In the genomic region with DNA sequence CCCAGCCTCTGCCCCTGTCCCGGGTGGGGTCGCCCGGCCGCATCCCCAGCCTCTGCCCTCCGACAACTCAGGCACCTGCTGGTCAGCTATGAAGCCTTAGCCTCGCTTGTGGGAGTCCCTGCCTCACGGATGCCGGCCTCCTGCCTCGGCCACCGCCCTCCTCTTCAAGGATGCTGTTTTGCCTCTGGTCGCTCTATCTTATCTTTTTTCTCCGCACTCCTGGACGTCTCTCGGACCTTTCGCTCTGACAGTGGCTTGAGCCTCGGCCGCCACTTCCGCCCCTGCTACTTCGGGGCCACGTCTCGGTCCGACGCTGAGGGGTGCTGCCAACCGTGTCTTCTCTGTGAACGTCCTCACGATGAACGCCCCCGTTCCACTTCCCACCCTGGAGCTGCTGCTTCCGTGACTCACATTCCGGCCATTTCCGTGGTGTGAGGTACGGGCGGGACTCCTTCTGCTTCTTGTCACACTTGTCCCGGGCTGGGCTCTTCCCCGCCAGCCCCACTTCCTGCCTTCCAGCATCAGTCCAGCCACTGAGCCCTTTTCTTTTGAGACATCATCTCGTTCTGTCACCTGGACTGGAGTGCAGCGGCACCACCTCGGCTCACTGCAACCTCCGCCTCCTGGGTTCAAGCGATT, we compare ENCODE assay signal across 24 cellular contexts. TPM values are rescaled to one million over a fixed set of nuclear protein-coding genes. Genes with fewer than 3 reads are reported as not detected.
A peak's percentile ranks its signal among the peaks of the same experiment; 100 is the strongest.
DNase-seq lines count a peak whose midpoint lies in the region; ATAC-seq, FAIRE-seq and TF ChIP-seq lines count a peak whose summit lies in the region.
"Had no signal": no experiment of that assay in that cellular context is flagged by ENCODE, and none has a peak within 500 bp of the region (broad histone marks: within the 10 kb centered on the region; RNA-seq: fewer than 3 reads in every experiment).

No MANE protein-coding gene starts in this region.

- TF ChIP-seq CTCF in H1 (IDR thresholded peaks at IDR 0.05; ENCODE audit: control extremely low read depth in 1 of 3, insufficient read depth in 1 of 3, low read depth in 1 of 3, low read length in 3 of 3), result no peak

- peak; percentile 20 for FAIRE-seq in HTR-8/SVneo (lab: Jason Lieb, UNC)
- no peak for FAIRE-seq in H1 (lab: Jason Lieb, UNC)
- FAIRE-seq: G401.6, GM12892, GM18507 had no signal

- H2AFZ ChIP-seq in H1 (ENCODE audit: low read length) (no peak overlapping the region), neuronal stem cell (ENCODE audit: low read length) (no peak overlapping the region)

- H3K79me1 ChIP-seq in H1 (ENCODE audit: low read depth, low read length) (no peaks in the 10 kb centered on the region), neuronal stem cell (ENCODE audit: low read depth, low read length) (peaks cover 2% of the 10 kb centered on the region)

- H3K4me2 ChIP-seq in H1 (ENCODE audit: insufficient read depth in 1 of 2, low read depth in 2 of 2, low read length in 2 of 2), result no peak overlapping the region
- H3K4me2 ChIP-seq in neuronal stem cell (ENCODE audit: insufficient read depth, low read length, poor library complexity, severe bottlenecking), result no peak overlapping the region

- H3K27me3 ChIP-seq in H1 (replicated peaks in 1 of 4; ENCODE audit: control insufficient read depth in 3 of 4, extremely low read depth in 1 of 4, insufficient read depth in 3 of 4, low read length in 3 of 4), result peaks cover 0 to 32% (median 19%) of the 10 kb centered on the region in 4 experiments; a peak in 6 of 7 replicates
- H3K27me3 ChIP-seq in neuronal stem cell (ENCODE audit: control insufficient read depth in 3 of 3, insufficient read depth in 3 of 3, low read depth in 1 of 3, low read length in 3 of 3), result peaks cover 26 to 57% (median 45%) of the 10 kb centered on the region in 3 experiments
- H3K27me3 ChIP-seq: BE2C had no signal

- H3K18ac ChIP-seq in H1 (ENCODE audit: extremely low read depth, low read length) (no peak overlapping the region), neuronal stem cell (ENCODE audit: low read length) (peak overlapping the region; percentile 5)

- H3K9ac ChIP-seq in H1 (replicated peaks in 1 of 4; ENCODE audit: extremely low read depth in 1 of 4, low read depth in 3 of 4, low read length in 3 of 4) (no peak overlapping the region), neuronal stem cell (ENCODE audit: low read depth, low read length, poor library complexity) (no peak overlapping the region)

- no peak for TF ChIP-seq RAD21 in H1 (IDR thresholded peaks at IDR 0.05 in 1 of 2, conservative IDR thresholded peaks at IDR 0.05 in 1 of 2; ENCODE audit: low read depth in 2 of 2, low read length in 2 of 2)

- POLR2A ChIA-PET in H1 (lab: Charles Lee; ENCODE audit: partially characterized antibody), result no interaction called here

- no peak overlapping the region for H4K5ac ChIP-seq in H1 (ENCODE audit: insufficient read length, low read depth, low read length)

- H3K4ac ChIP-seq in H1 (replicated peaks; ENCODE audit: insufficient read length, low read depth, low read length), result no peak overlapping the region
- no peak overlapping the region for H3K4ac ChIP-seq in neuronal stem cell (ENCODE audit: low read length)

- H3K23ac ChIP-seq in H1 (ENCODE audit: insufficient read length), result no peak overlapping the region
- no peak overlapping the region for H3K23ac ChIP-seq in neuronal stem cell (ENCODE audit: low read depth, low read length, poor library complexity)

- H4K20me1 ChIP-seq in H1 (replicated peaks in 1 of 2; ENCODE audit: control insufficient read depth in 1 of 2, insufficient read depth in 2 of 2, low read length in 2 of 2), result no peaks in the 10 kb centered on the region

- 0 out of 2 replicates have a peak overlapping the region, but pooled peaks have one; percentile 17 for H2BK12ac ChIP-seq in H1 (ENCODE audit: low read depth, low read length)
- no peak overlapping the region for H2BK12ac ChIP-seq in neuronal stem cell (ENCODE audit: low read length)

- H2BK15ac ChIP-seq in H1 (ENCODE audit: low read length) (no peak overlapping the region), neuronal stem cell (ENCODE audit: low read length) (no peak overlapping the region)

- no peak overlapping the region for H4K8ac ChIP-seq in H1 (ENCODE audit: extremely low read depth, insufficient read depth, low read length)
- no peak overlapping the region for H4K8ac ChIP-seq in neuronal stem cell (ENCODE audit: low read depth, low read length)

- no peak overlapping the region for H3K56ac ChIP-seq in H1 (replicated peaks; ENCODE audit: insufficient read length, low read depth, low read length)

- ATAC-seq in GM21528 (IDR thresholded peaks at IDR 0.05; ENCODE audit: low FRiP score, unreplicated experiment), result no peak

- DNase-seq in 8988T (peak; percentile 87), HTR-8/SVneo (ENCODE audit: insufficient read length, low spot score) (no peak), H1 (ENCODE audit: low read depth in 1 of 2, low spot score in 2 of 2) (no peak), neuronal stem cell (ENCODE audit: low spot score) (no peak), HuH-7 (ENCODE audit: low spot score) (no peak), NCI-H526 (lab: John Stamatoyannopoulos, UW) (no peak)
- DNase-seq: BE2C; C1 segment of cervical spinal cord; CD4-positive, CD25-positive, alpha-beta regulatory T cell; CD8-positive, alpha-beta memory T cell; COR-L47; DMS 273 treated with DMSO at 0.1 percent for 48 hours; DMS53; DND-41; GOT3; H9; IMR-90; Karpas-422; KBM-7 had no signal

- H2BK5ac ChIP-seq in H1 (ENCODE audit: low read depth, low read length) (no peak overlapping the region), neuronal stem cell (ENCODE audit: low read length) (no peak overlapping the region)

- H3K27ac ChIP-seq in H1 (ENCODE audit: low read depth, low read length) (no peak overlapping the region), neuronal stem cell (replicated peaks; ENCODE audit: low read length) (no peak overlapping the region)
- H3K27ac ChIP-seq: 22Rv1 had no signal

- peaks cover 0 to 13% (median 2%) of the 10 kb centered on the region in 4 experiments; a peak in 2 of 7 replicates for H3K4me1 ChIP-seq in H1 (replicated peaks in 1 of 4; ENCODE audit: control insufficient read depth in 3 of 4, insufficient read depth in 4 of 4, low read length in 3 of 4)
- peaks cover 0 to 2% of the 10 kb centered on the region in 2 donors for H3K4me1 ChIP-seq in neuronal stem cell (ENCODE audit: control insufficient read depth in 2 of 2, insufficient read depth in 1 of 2, low read depth in 1 of 2, low read length in 2 of 2)

- 77% methylated on average over 32 of the region's 40 CpGs; no CpG with 5 or more reads in 1 of the 2 experiments for WGBS in H1 (ENCODE audit: extremely low coverage in 1 of 2, insufficient coverage in 1 of 2, insufficient read length in 1 of 2, insufficient replicate concordance in 2 of 2, low coverage in 1 of 2, low lambda C conversion rate in 2 of 2, missing lambda C conversion rate in 1 of 2), 2 experiments
- WGBS in neuronal stem cell (ENCODE audit: extremely low coverage in 2 of 2, insufficient read length in 2 of 2, insufficient replicate concordance in 1 of 2), 2 donors, result no CpG with 5 or more reads among the region's 40 CpGs

- no peak for TF ChIP-seq POLR2A in H1 (IDR thresholded peaks at IDR 0.05; ENCODE audit: control extremely low read depth in 1 of 2, low read depth in 2 of 2, low read length in 2 of 2)

- H3K4me3 ChIP-seq in H1 (ENCODE audit: extremely low read depth in 1 of 4, insufficient read depth in 2 of 4, low read depth in 3 of 4, low read length in 4 of 4) (no peak overlapping the region), neuronal stem cell (ENCODE audit: low read length in 2 of 2) (no peak overlapping the region)

- H2BK20ac ChIP-seq in H1 (ENCODE audit: low read length), result no peak overlapping the region

- H3K79me2 ChIP-seq in H1 (ENCODE audit: control insufficient read depth in 1 of 2, insufficient read depth in 2 of 2, low read length in 2 of 2), result no peaks in the 10 kb centered on the region

- no peak overlapping the region for H2BK120ac ChIP-seq in H1 (replicated peaks; ENCODE audit: low read depth, low read length)
- no peak overlapping the region for H2BK120ac ChIP-seq in neuronal stem cell (ENCODE audit: low read depth, low read length)

- H3K9me3 ChIP-seq in H1 (ENCODE audit: insufficient read depth in 2 of 2, low read depth in 1 of 2, low read length in 1 of 2), result no peaks in the 10 kb centered on the region
- no peaks in the 10 kb centered on the region for H3K9me3 ChIP-seq in neuronal stem cell (replicated peaks in 1 of 2; ENCODE audit: control insufficient read depth in 2 of 2, insufficient read depth in 1 of 2, low read depth in 1 of 2, low read length in 2 of 2)
- H3K9me3 ChIP-seq: BE2C had no signal

- CTCF ChIA-PET in H1 (lab: Charles Lee; ENCODE audit: partially characterized antibody), result interaction anchor here (1.0 kb wide), 1 partner anchor 41 kb away, joined by 4 read pairs; no protein-coding TSS in a partner anchor

- TF ChIP-seq EP300 in H1 (IDR thresholded peaks at IDR 0.05; ENCODE audit: borderline replicate concordance in 1 of 2, low read depth in 2 of 2, low read length in 2 of 2), result no peak

- no peak overlapping the region for H4K91ac ChIP-seq in H1 (replicated peaks; ENCODE audit: insufficient read length, low read length)
- no peak overlapping the region for H4K91ac ChIP-seq in neuronal stem cell (ENCODE audit: low read depth, low read length, poor library complexity)

- H3K36me3 ChIP-seq in H1 (ENCODE audit: control insufficient read depth in 2 of 4, insufficient read depth in 4 of 4, low read length in 3 of 4) (no peaks in the 10 kb centered on the region), neuronal stem cell (replicated peaks in 1 of 2; ENCODE audit: control insufficient read depth in 2 of 2, insufficient read depth in 2 of 2, low read length in 2 of 2) (no peaks in the 10 kb centered on the region)
- H3K36me3 ChIP-seq: BE2C had no signal

- H3K14ac ChIP-seq in H1 (ENCODE audit: insufficient read length) (no peak overlapping the region), neuronal stem cell (ENCODE audit: low read length) (no peak overlapping the region)

- 0 out of 2 replicates have a peak, but pooled peaks cover 1% of the 10 kb centered on the region for H3K23me2 ChIP-seq in H1 (ENCODE audit: low read depth, low read length)

- H2AK5ac ChIP-seq in H1 (ENCODE audit: low read depth, low read length) (no peak overlapping the region), neuronal stem cell (ENCODE audit: low read depth, low read length) (no peak overlapping the region)

RNA-seq across cellular contexts. Expression of gene SLC9A3, which starts 26.3 kb away (rescaled TPM):
- 0.95 and 1.1 TPM in 2 replicates for total RNA-seq in H1 (2021; fragmentation: NEBNext Ultra II Directional; extraction: Animal tissue kit (Norgen Biotek cat#: 25700))
- 1.0 and 1.3 TPM in 2 replicates for polyA plus RNA-seq in H1 (2011; rRNA removed)
- polyA plus RNA-seq in H1 (2011; cell fraction: cytosol; rRNA removed), result 1.4 TPM
- 1.9 TPM for polyA plus RNA-seq in H1 (2011; cell fraction: nucleus; rRNA removed)
- polyA plus RNA-seq in H1 (2012, experiment 1 of 2), result 1.1 to 1.3 TPM (median 1.2 TPM) in 4 replicates
- polyA plus RNA-seq in H1 (2012, experiment 2 of 2), result 1.6 TPM
- 1.5 TPM for polyA plus RNA-seq in H1 (2013, experiment 1 of 2)
- polyA plus RNA-seq in H1 (2013, experiment 2 of 2), result 1.2 TPM
- 0.46 and 0.47 TPM in 2 replicates for polyA minus RNA-seq in H1 (2011; rRNA and poly(A)+ RNA removed)
- polyA minus RNA-seq in H1 (2011; cell fraction: cytosol; rRNA and poly(A)+ RNA removed), result 0.95 TPM
- polyA minus RNA-seq in H1 (2011; cell fraction: nucleus; rRNA and poly(A)+ RNA removed), result 1.4 TPM
- polyA plus RNA-seq in neuronal stem cell (2013, experiment 1 of 2), result 3.3 TPM
- 3.2 TPM for polyA plus RNA-seq in neuronal stem cell (2013, experiment 2 of 2)

RNA-seq across cellular contexts. Expression of gene EXOC3, which starts 55.0 kb away (rescaled TPM):
- total RNA-seq in H1 (2021; fragmentation: NEBNext Ultra II Directional; extraction: Animal tissue kit (Norgen Biotek cat#: 25700)), result 27.5 and 30.0 TPM in 2 replicates
- polyA plus RNA-seq in H1 (2011; rRNA removed), result 14.4 and 19.5 TPM in 2 replicates
- 17.3 TPM for polyA plus RNA-seq in H1 (2011; cell fraction: cytosol; rRNA removed)
- polyA plus RNA-seq in H1 (2011; cell fraction: nucleus; rRNA removed), result 38.7 TPM
- polyA plus RNA-seq in H1 (2012, experiment 1 of 2), result 24.9 to 34.9 TPM (median 31.8 TPM) in 4 replicates
- 19.3 TPM for polyA plus RNA-seq in H1 (2012, experiment 2 of 2)
- 16.3 TPM for polyA plus RNA-seq in H1 (2013, experiment 1 of 2)
- polyA plus RNA-seq in H1 (2013, experiment 2 of 2), result 14.9 TPM
- polyA minus RNA-seq in H1 (2011; rRNA and poly(A)+ RNA removed), result 16.7 and 19.2 TPM in 2 replicates
- polyA minus RNA-seq in H1 (2011; cell fraction: cytosol; rRNA and poly(A)+ RNA removed), result 12.9 TPM
- 14.7 TPM for polyA minus RNA-seq in H1 (2011; cell fraction: nucleus; rRNA and poly(A)+ RNA removed)
- polyA plus RNA-seq in neuronal stem cell (2013, experiment 1 of 2), result 18.9 TPM
- 18.7 TPM for polyA plus RNA-seq in neuronal stem cell (2013, experiment 2 of 2)
